In genomic region chr12:7667025-7667575, GRCh38 we compare ENCODE assay signal across 1 cellular context.
TF ChIP-seq lines count a peak whose summit lies in the region.

No MANE protein-coding gene starts in this region.

TF ChIP-seq in K562, 482 proteins besides CTCF, POLR2A, EP300 and RAD21:
- TF ChIP-seq SPI1 (IDR thresholded peaks at IDR 0.05; ENCODE audit: borderline replicate concordance, low read depth, low read length) (peak; percentile 68; the same call in 1 of the 2 replicates), ZNF23 (CRISPR knock-in tag; IDR thresholded peaks at IDR 0.05) (no peak), MYC (IDR thresholded peaks at IDR 0.05; ENCODE audit: low read depth, low read length) (no peak), MYC (CRISPR knock-in tag; IDR thresholded peaks at IDR 0.05; ENCODE audit: borderline replicate concordance, low read depth) (no peak), SMAD1 (IDR thresholded peaks at IDR 0.05; ENCODE audit: low read depth, low read length, partially characterized antibody) (no peak), USF1 (CRISPR knock-in tag; IDR thresholded peaks at IDR 0.05) (no peak)
